In genomic region chr9:130869250-130869649, GRCh38 we compare ENCODE assay signal across 13 cellular contexts. TPM values are rescaled to one million over a fixed set of nuclear protein-coding genes. Genes with fewer than 3 reads are reported as not detected.
DNase-seq lines count a peak whose midpoint lies in the region; ATAC-seq and TF ChIP-seq lines count a peak whose summit lies in the region.
"Had no signal": no experiment of that assay in that cellular context is flagged by ENCODE, and none has a peak within 500 bp of the region (broad histone marks: within the 10 kb centered on the region; RNA-seq: fewer than 3 reads in every experiment).

No MANE protein-coding gene starts in this region.

- H3K4me3 Mint-ChIP-seq in natural killer cell, result no peak overlapping the region
- H3K4me3 Mint-ChIP-seq: activated CD4-positive, alpha-beta T cell treated with anti-CD3 and anti-CD28 coated beads for 36 hours; activated T-helper 17 cell treated with anti-CD3 and anti-CD28 coated beads, Interleukin-2, amount 50 U/mL, for 72 hours had no signal

- TF ChIP-seq CTCF in adrenal gland (IDR thresholded peaks at IDR 0.05) (no peak), tibial artery (IDR thresholded peaks at IDR 0.05) (no peak), natural killer cell (IDR thresholded peaks at IDR 0.05) (no peak)

- peaks cover 5 to 7% of the 10 kb centered on the region in 2 donors for H3K4me1 Mint-ChIP-seq in natural killer cell
- H3K4me1 Mint-ChIP-seq: activated T-helper 17 cell treated with anti-CD3 and anti-CD28 coated beads, Interleukin-2, amount 50 U/mL, for 72 hours had no signal

- peaks cover 12% of the 10 kb centered on the region for H3K36me3 Mint-ChIP-seq in natural killer cell

- DNase-seq in NCI-H345 (lab: John Stamatoyannopoulos, UW), result peak; percentile 8
- no peak for DNase-seq in NCI-H345 treated with DMSO at 0.1 percent for 48 hours (lab: John Stamatoyannopoulos, UW; ENCODE audit: unreplicated experiment)
- DNase-seq in adrenal gland, result peak in 6 of 7 donors; percentile 59 to 88 (median 78)
- DNase-seq in left ventricle myocardium superior, result peak; percentile 86
- no peak for DNase-seq in tibial artery
- no peak for DNase-seq in natural killer cell
- no peak for DNase-seq in SHP77 treated with DMSO at 0.1 percent for 48 hours (lab: John Stamatoyannopoulos, UW)
- no peak for DNase-seq in CD1c-positive myeloid dendritic cell (ENCODE audit: extremely low spot score)
- DNase-seq: activated CD4-positive, alpha-beta T cell treated with anti-CD3 and anti-CD28 coated beads for 36 hours; mesendoderm had no signal

- no peak overlapping the region for H3K4me3 ChIP-seq in adrenal gland
- H3K4me3 ChIP-seq in tibial artery, result no peak overlapping the region

- H3K27ac Mint-ChIP-seq in natural killer cell, result no peak overlapping the region
- H3K27ac Mint-ChIP-seq: activated CD4-positive, alpha-beta T cell treated with anti-CD3 and anti-CD28 coated beads for 36 hours; activated T-helper 17 cell treated with anti-CD3 and anti-CD28 coated beads, Interleukin-2, amount 50 U/mL, for 72 hours had no signal

- H3K27ac ChIP-seq in adrenal gland (no peak overlapping the region), tibial artery (peak overlapping the region; percentile 8 to 27)

- TF ChIP-seq POLR2A in adrenal gland (IDR thresholded peaks at IDR 0.05), result no peak

- intact Hi-C loops in adrenal gland (cut with DNase I) (loop anchor here (5.0 kb wide), 2 partner anchors 73 to 102 kb away; no protein-coding TSS in a partner anchor), left ventricle myocardium superior (cut with micrococcal nuclease) (loop anchor here (10.0 kb wide), 1 partner anchor 66 kb away; the partner anchor contains the start of gene FIBCD1), tibial artery (cut with DNase I; ENCODE audit: low total_unique reads) (loop anchor here (5.0 kb wide), 1 partner anchor 73 kb away; no protein-coding TSS in a partner anchor), natural killer cell (cut with micrococcal nuclease) (loop anchor here (10.0 kb wide), 1 partner anchor 404 kb away; no protein-coding TSS in a partner anchor)

- no peaks in the 10 kb centered on the region for H3K9me3 ChIP-seq in adrenal gland (replicated peaks in 1 of 3)
- no peaks in the 10 kb centered on the region for H3K9me3 ChIP-seq in tibial artery

- WGBS in adrenal gland, 4 donors, result 68 to 78% (median 77%) methylated on average over 8 of the region's 8 CpGs

- peaks cover 17 to 19% of the 10 kb centered on the region in 2 donors for H3K4me1 ChIP-seq in adrenal gland (replicated peaks in 1 of 2)
- H3K4me1 ChIP-seq in tibial artery, result peaks cover 0 to 82% (median 33%) of the 10 kb centered on the region in 4 donors

- ATAC-seq in left ventricle myocardium superior (peak; percentile 22), natural killer cell (no peak)
- ATAC-seq: activated CD4-positive, alpha-beta T cell treated with anti-CD3 and anti-CD28 coated beads for 36 hours; activated T-helper 17 cell treated with anti-CD3 and anti-CD28 coated beads, Interleukin-2, amount 50 U/mL, for 72 hours had no signal

- H3K27me3 Mint-ChIP-seq in natural killer cell (ENCODE audit: low read depth in 2 of 2), result no peaks in the 10 kb centered on the region
- H3K27me3 Mint-ChIP-seq: activated CD4-positive, alpha-beta T cell treated with anti-CD3 and anti-CD28 coated beads for 36 hours; activated T-helper 17 cell treated with anti-CD3 and anti-CD28 coated beads, Interleukin-2, amount 50 U/mL, for 72 hours had no signal

- H3K9me3 Mint-ChIP-seq in natural killer cell, result no peaks in the 10 kb centered on the region
- H3K9me3 Mint-ChIP-seq: activated T-helper 17 cell treated with anti-CD3 and anti-CD28 coated beads, Interleukin-2, amount 50 U/mL, for 72 hours had no signal

- H3K36me3 ChIP-seq in adrenal gland (replicated peaks in 1 of 2), result peaks cover 0 to 33% of the 10 kb centered on the region in 2 donors
- peaks cover 26 to 60% (median 37%) of the 10 kb centered on the region in 3 donors for H3K36me3 ChIP-seq in tibial artery

- H3K27me3 ChIP-seq in adrenal gland (no peaks in the 10 kb centered on the region), tibial artery (no peaks in the 10 kb centered on the region)

RNA-seq across cellular contexts. Expression of gene QRFP, which starts 27.4 kb away (rescaled TPM):
- total RNA-seq in adrenal gland, result not detected
- polyA plus RNA-seq in adrenal gland, result not detected
- not detected for total RNA-seq in left ventricle myocardium superior
- not detected for total RNA-seq in natural killer cell
- total RNA-seq: activated CD4-positive, alpha-beta T cell treated with anti-CD3 and anti-CD28 coated beads for 36 hours; activated T-helper 17 cell treated with anti-CD3 and anti-CD28 coated beads, Interleukin-2, amount 50 U/mL, for 72 hours; Daoy; osteocyte had no signal

RNA-seq across cellular contexts. Expression of gene ABL1, which starts 34.2 kb away (rescaled TPM):
- 10 to 100 TPM; 32.2 to 83.2 (median 55.9) TPM for total RNA-seq in adrenal gland
- 10 to 100 TPM; 30.0 to 52.1 (median 33.6) TPM for polyA plus RNA-seq in adrenal gland
- 33.3 TPM for total RNA-seq in left ventricle myocardium superior
- total RNA-seq in natural killer cell, result 10 to 100 TPM; 49.7 to 65.6 (median 53.8) TPM

Comparison
In these comparisons a context has a peak if more than half of its experiments do, and no peak if none do; other contexts are left out.
1. DNase-seq: peak in NCI-H345 (single experiment), adrenal gland (6 of 7) and left ventricle myocardium superior (single experiment); none in NCI-H345 treated with DMSO at 0.1 percent for 48 hours (single experiment), tibial artery (0 of 2), natural killer cell (single experiment), SHP77 treated with DMSO at 0.1 percent for 48 hours (single experiment) and CD1c-positive myeloid dendritic cell (single experiment).
2. H3K27ac ChIP-seq: peak in tibial artery (2 of 2); none in adrenal gland (0 of 5).